In the genomic region with DNA sequence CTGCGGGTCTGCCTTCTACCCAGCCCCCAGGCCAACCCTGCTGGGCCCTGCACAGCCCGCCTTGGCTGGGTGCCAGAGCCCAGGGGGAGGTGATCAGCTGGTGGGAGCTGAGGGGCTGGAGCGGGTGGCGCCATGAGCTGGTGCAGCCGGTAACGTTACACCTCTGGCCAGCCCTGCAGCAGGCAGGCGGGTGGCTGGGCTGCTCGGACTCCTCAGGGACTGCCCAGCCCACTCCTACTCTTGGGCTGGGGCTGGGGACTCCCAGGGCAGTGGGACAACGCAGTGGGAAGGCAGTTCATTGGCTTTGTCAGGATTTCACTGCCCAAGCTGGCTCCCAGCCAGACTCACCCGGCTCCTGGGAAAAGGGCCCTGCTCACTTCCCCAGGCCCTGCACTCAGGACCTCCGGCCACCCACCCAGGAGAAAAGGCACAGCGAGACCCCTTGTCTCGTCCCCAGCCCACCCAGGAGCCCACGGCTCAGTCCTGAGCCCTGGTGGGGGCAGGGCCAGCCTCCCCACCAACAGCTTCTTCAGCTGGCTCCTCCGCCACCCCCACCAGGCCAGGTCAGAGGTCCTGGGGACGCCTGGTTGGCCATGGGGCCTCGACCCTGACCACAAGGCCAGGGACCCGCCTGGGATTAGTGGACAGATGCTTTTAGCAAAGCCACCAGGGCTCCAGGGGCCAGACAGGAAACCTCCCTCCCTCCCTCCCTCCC, we compare ENCODE assay signal across 9 cellular contexts. TPM values are rescaled to one million over a fixed set of nuclear protein-coding genes. Genes with fewer than 3 reads are reported as not detected.
DNase-seq lines count a peak whose midpoint lies in the region; ATAC-seq and TF ChIP-seq lines count a peak whose summit lies in the region.
"Had no signal": no experiment of that assay in that cellular context is flagged by ENCODE, and none has a peak within 500 bp of the region (broad histone marks: within the 10 kb centered on the region; RNA-seq: fewer than 3 reads in every experiment).

No MANE protein-coding gene starts in this region.

- H4K20me1 ChIP-seq in neural progenitor cell (ENCODE audit: low read depth): no peaks in the 10 kb centered on the region

- H3K9me3 Mint-ChIP-seq in neural progenitor cell: no peaks in the 10 kb centered on the region
- no peaks in the 10 kb centered on the region for H3K9me3 Mint-ChIP-seq in activated CD4-positive, alpha-beta T cell treated with anti-CD3 and anti-CD28 coated beads, Interleukin-2, amount 10 ng/mL, durations not matched to agents 7 days and 5 days
- H3K9me3 Mint-ChIP-seq in activated CD4-positive, alpha-beta memory T cell treated with anti-CD3 and anti-CD28 coated beads for 36 hours: no peaks in the 10 kb centered on the region

- H3K27me3 ChIP-seq in colonic mucosa (no peaks in the 10 kb centered on the region), neural progenitor cell (peaks cover 48% of the 10 kb centered on the region)

- peak overlapping the region in 1 of 2 donors; percentile 38 for H3K9ac ChIP-seq in colonic mucosa (ENCODE audit: low read depth in 2 of 2, low read length in 2 of 2)
- no peak overlapping the region for H3K9ac ChIP-seq in neural progenitor cell

- TF ChIP-seq CTCF in colonic mucosa (IDR thresholded peaks at IDR 0.05) (no peak), neural progenitor cell (IDR thresholded peaks at IDR 0.05) (no peak)

- H3K4me3 Mint-ChIP-seq in neural progenitor cell: no peak overlapping the region
- H3K4me3 Mint-ChIP-seq in activated CD4-positive, alpha-beta T cell treated with anti-CD3 and anti-CD28 coated beads, Interleukin-2, amount 10 ng/mL, durations not matched to agents 7 days and 5 days: no peak overlapping the region
- H3K4me3 Mint-ChIP-seq in activated CD4-positive, alpha-beta memory T cell treated with anti-CD3 and anti-CD28 coated beads for 36 hours: no peak overlapping the region

- H3K27me3 Mint-ChIP-seq in neural progenitor cell (ENCODE audit: insufficient read depth, low read depth): peaks cover 10% of the 10 kb centered on the region
- H3K27me3 Mint-ChIP-seq in activated CD4-positive, alpha-beta T cell treated with anti-CD3 and anti-CD28 coated beads, Interleukin-2, amount 10 ng/mL, durations not matched to agents 7 days and 5 days: peaks cover 14% of the 10 kb centered on the region
- peaks cover 6% of the 10 kb centered on the region for H3K27me3 Mint-ChIP-seq in activated CD4-positive, alpha-beta memory T cell treated with anti-CD3 and anti-CD28 coated beads for 36 hours

- POLR2A ChIA-PET in activated CD4-positive, alpha-beta T cell treated with anti-CD3 and anti-CD28 coated beads, Interleukin-2, amount 10 ng/mL, durations not matched to agents 7 days and 5 days (lab: Charles Lee): no interaction called here
- POLR2A ChIA-PET in activated CD4-positive, alpha-beta memory T cell treated with anti-CD3 and anti-CD28 coated beads for 36 hours (lab: Charles Lee): interaction anchor here (0.5 to 1.5 kb wide), 2 partner anchors 13 to 1508 kb away, joined by 3 to 4 read pairs; no protein-coding TSS in a partner anchor

- no peaks in the 10 kb centered on the region for H3K79me2 ChIP-seq in neural progenitor cell (ENCODE audit: low read depth)

- H3K36me3 Mint-ChIP-seq in neural progenitor cell: no peaks in the 10 kb centered on the region
- H3K36me3 Mint-ChIP-seq in activated CD4-positive, alpha-beta T cell treated with anti-CD3 and anti-CD28 coated beads, Interleukin-2, amount 10 ng/mL, durations not matched to agents 7 days and 5 days (ENCODE audit: low read depth): no peaks in the 10 kb centered on the region
- no peaks in the 10 kb centered on the region for H3K36me3 Mint-ChIP-seq in activated CD4-positive, alpha-beta memory T cell treated with anti-CD3 and anti-CD28 coated beads for 36 hours

- intact Hi-C loops in colonic mucosa (cut with DNase I): no loop called here
- intact Hi-C loops in activated CD4-positive, alpha-beta memory T cell treated with anti-CD3 and anti-CD28 coated beads for 36 hours (cut with micrococcal nuclease): no loop called here

- DNase-seq in COR-L47 (lab: John Stamatoyannopoulos, UW) (peak; percentile 87), NCI-H2196 (lab: John Stamatoyannopoulos, UW; ENCODE audit: unreplicated experiment) (peak; percentile 69), colonic mucosa (no peak), neural progenitor cell (ENCODE audit: low spot score) (peak; percentile 65), cerebellum (ENCODE audit: low spot score) (no peak)
- DNase-seq in activated CD4-positive, alpha-beta T cell treated with anti-CD3 and anti-CD28 coated beads, Interleukin-2, amount 10 ng/mL, durations not matched to agents 7 days and 5 days: no peak
- DNase-seq in activated CD4-positive, alpha-beta memory T cell treated with anti-CD3 and anti-CD28 coated beads for 36 hours: no peak
- DNase-seq: T-helper 17 cell had no signal

- no peak overlapping the region for H3K27ac ChIP-seq in colonic mucosa
- H3K27ac ChIP-seq in neural progenitor cell: no peak overlapping the region

- ATAC-seq in HG03139 (IDR thresholded peaks at IDR 0.05; ENCODE audit: unreplicated experiment): no peak

- H3K4me3 ChIP-seq in colonic mucosa (peak overlapping the region; percentile 54), neural progenitor cell (no peak overlapping the region)

- no peaks in the 10 kb centered on the region for H3K9me3 ChIP-seq in colonic mucosa
- H3K9me3 ChIP-seq in neural progenitor cell (ENCODE audit: low read depth): no peaks in the 10 kb centered on the region

- CTCF ChIA-PET in activated CD4-positive, alpha-beta T cell treated with anti-CD3 and anti-CD28 coated beads, Interleukin-2, amount 10 ng/mL, durations not matched to agents 7 days and 5 days (lab: Charles Lee): interaction anchor here (0.6 to 2.0 kb wide), 9 partner anchors 8 to 111 kb away, joined by 3 to 7 read pairs (median 3); no protein-coding TSS in a partner anchor
- CTCF ChIA-PET in activated CD4-positive, alpha-beta memory T cell treated with anti-CD3 and anti-CD28 coated beads for 36 hours (lab: Charles Lee): interaction anchor here (1.0 to 2.7 kb wide), 2 partner anchors 9 to 48 kb away, joined by 3 to 19 read pairs; no protein-coding TSS in a partner anchor

- H3K4me1 ChIP-seq in colonic mucosa (peaks cover 12% of the 10 kb centered on the region), neural progenitor cell (peaks cover 22% of the 10 kb centered on the region)

- no peak overlapping the region for H3K27ac Mint-ChIP-seq in neural progenitor cell
- H3K27ac Mint-ChIP-seq in activated CD4-positive, alpha-beta T cell treated with anti-CD3 and anti-CD28 coated beads, Interleukin-2, amount 10 ng/mL, durations not matched to agents 7 days and 5 days: no peak overlapping the region
- no peak overlapping the region for H3K27ac Mint-ChIP-seq in activated CD4-positive, alpha-beta memory T cell treated with anti-CD3 and anti-CD28 coated beads for 36 hours
- H3K27ac Mint-ChIP-seq: T-helper 17 cell had no signal

- H3K4me2 ChIP-seq in neural progenitor cell: peak overlapping the region; percentile 78

- H3K36me3 ChIP-seq in colonic mucosa (no peaks in the 10 kb centered on the region), neural progenitor cell (no peaks in the 10 kb centered on the region)

- no peak overlapping the region for H2AFZ ChIP-seq in neural progenitor cell (replicated peaks)

- peaks cover 11% of the 10 kb centered on the region for H3F3A ChIP-seq in neural progenitor cell (ENCODE audit: low read depth)

- peaks cover 26% of the 10 kb centered on the region for H3K4me1 Mint-ChIP-seq in neural progenitor cell
- no peaks in the 10 kb centered on the region for H3K4me1 Mint-ChIP-seq in activated CD4-positive, alpha-beta T cell treated with anti-CD3 and anti-CD28 coated beads, Interleukin-2, amount 10 ng/mL, durations not matched to agents 7 days and 5 days
- H3K4me1 Mint-ChIP-seq in activated CD4-positive, alpha-beta memory T cell treated with anti-CD3 and anti-CD28 coated beads for 36 hours (ENCODE audit: low read depth): no peaks in the 10 kb centered on the region

RNA-seq across cellular contexts. Expression of a gene that starts 1.0 kb away (rescaled TPM):
- total RNA-seq in colonic mucosa (1 to 10 TPM in 1 of 2 donors, under 1 TPM in 1; 0.57 to 2.2 TPM), neural progenitor cell (ENCODE audit: low replicate concordance) (1.0 and 2.1 TPM in 2 replicates), cerebellum (4.4 TPM)
- total RNA-seq in activated CD4-positive, alpha-beta T cell treated with anti-CD3 and anti-CD28 coated beads, Interleukin-2, amount 10 ng/mL, durations not matched to agents 7 days and 5 days: under 1 TPM; 0.12 to 0.15 TPM
- total RNA-seq in activated CD4-positive, alpha-beta memory T cell treated with anti-CD3 and anti-CD28 coated beads for 36 hours: under 1 TPM in 1 of 2 experiments, not detected in 1; 0.10 TPM
- total RNA-seq: T-helper 17 cell had no signal

RNA-seq across cellular contexts. Expression of a gene that starts 31.3 kb away (rescaled TPM):
- total RNA-seq in colonic mucosa: 10 to 100 TPM in 1 of 2 donors, 1 to 10 TPM in 1; 9.1 to 14.0 TPM
- total RNA-seq in neural progenitor cell (ENCODE audit: low replicate concordance): 6.4 and 15.1 TPM in 2 replicates
- total RNA-seq in activated CD4-positive, alpha-beta T cell treated with anti-CD3 and anti-CD28 coated beads, Interleukin-2, amount 10 ng/mL, durations not matched to agents 7 days and 5 days: 1 to 10 TPM; 4.5 to 4.6 TPM
- total RNA-seq in cerebellum: 42.4 TPM
- 1 to 10 TPM; 4.2 to 4.9 TPM for total RNA-seq in activated CD4-positive, alpha-beta memory T cell treated with anti-CD3 and anti-CD28 coated beads for 36 hours

RNA-seq across cellular contexts. Expression of a gene that starts 48.3 kb away (rescaled TPM):
- total RNA-seq in colonic mucosa: 10 to 100 TPM; 34.0 to 48.9 TPM
- 26.9 and 29.7 TPM in 2 replicates for total RNA-seq in neural progenitor cell (ENCODE audit: low replicate concordance)
- total RNA-seq in activated CD4-positive, alpha-beta T cell treated with anti-CD3 and anti-CD28 coated beads, Interleukin-2, amount 10 ng/mL, durations not matched to agents 7 days and 5 days: 10 to 100 TPM; 53.0 to 58.1 TPM
- total RNA-seq in cerebellum: 28.0 TPM
- 10 to 100 TPM; 61.9 to 62.6 TPM for total RNA-seq in activated CD4-positive, alpha-beta memory T cell treated with anti-CD3 and anti-CD28 coated beads for 36 hours

Comparison
In these comparisons a context has a peak if more than half of its experiments do, and no peak if none do; other contexts are left out.
1. DNase-seq: peak in COR-L47 (single experiment), NCI-H2196 (single experiment) and neural progenitor cell (single experiment); none in colonic mucosa (single experiment), activated CD4-positive, alpha-beta T cell treated with anti-CD3 and anti-CD28 coated beads, Interleukin-2, amount 10 ng/mL, durations not matched to agents 7 days and 5 days (single experiment), cerebellum (single experiment) and activated CD4-positive, alpha-beta memory T cell treated with anti-CD3 and anti-CD28 coated beads for 36 hours (single experiment).